8 cellular contexts compared by ENCODE assay signal in the genomic region with DNA sequence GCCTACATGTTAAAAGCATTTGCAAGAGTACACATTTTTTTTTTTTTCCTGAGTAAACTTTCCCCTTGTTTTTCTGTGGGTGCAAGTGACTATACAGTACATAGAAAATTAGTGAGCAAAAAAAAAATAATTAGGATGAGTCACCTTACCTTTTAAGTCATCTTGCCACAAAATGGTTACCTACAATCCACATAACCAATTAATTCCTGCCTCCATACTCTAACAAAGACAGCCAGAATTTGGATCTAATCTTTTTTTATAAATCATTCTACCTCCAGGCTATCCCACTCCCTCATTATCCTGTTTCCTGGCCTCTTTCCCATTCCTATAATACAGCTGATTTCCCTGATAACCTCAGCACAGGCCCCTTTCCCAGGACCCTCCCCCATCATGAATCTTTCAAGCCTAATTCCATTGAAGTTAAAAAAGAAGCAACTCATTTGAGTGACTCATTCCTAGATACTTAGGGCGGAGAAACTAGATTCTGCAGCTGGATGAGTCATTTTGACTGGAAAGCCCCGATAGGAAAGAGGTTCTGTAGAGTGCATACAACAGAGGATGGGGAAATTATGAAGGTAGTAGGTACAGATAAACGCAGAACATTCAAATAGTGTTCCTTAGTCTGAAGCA.
DNase-seq lines count a peak whose midpoint lies in the region; ATAC-seq and TF ChIP-seq lines count a peak whose summit lies in the region.

No MANE protein-coding gene starts in this region.

- H3K4me1 Mint-ChIP-seq in naive thymus-derived CD8-positive, alpha-beta T cell = peaks cover 0 to 6% (median 2%) of the 10 kb centered on the region in 4 donors

- ATAC-seq in GM18870 (IDR thresholded peaks at IDR 0.05; ENCODE audit: unreplicated experiment) (peak; percentile 71), HG03025 (IDR thresholded peaks at IDR 0.05; ENCODE audit: low FRiP score, unreplicated experiment) (peak; percentile 49), SK-N-SH treated with all-trans-retinoic acid at 6 μM for 48 hours (peak; percentile 93)
- no peak for ATAC-seq in naive thymus-derived CD8-positive, alpha-beta T cell

- DNase-seq in AG10803 (ENCODE audit: low read depth) = peak; percentile 87
- DNase-seq in epithelial cell of esophagus (ENCODE audit: low read depth) = peak; percentile 98
- peak; percentile 77 for DNase-seq in putamen (ENCODE audit: low spot score)
- DNase-seq in WERI-Rb-1 = no peak
- no peak for DNase-seq in naive thymus-derived CD8-positive, alpha-beta T cell

- H3K4me3 Mint-ChIP-seq in naive thymus-derived CD8-positive, alpha-beta T cell = peak overlapping the region in 1 of 10 donors; percentile 58

- TF ChIP-seq CTCF in AG10803 (conservative IDR thresholded peaks at IDR 0.05; ENCODE audit: low read length) (no peak), epithelial cell of esophagus (IDR thresholded peaks at IDR 0.05; ENCODE audit: insufficient read depth, low read depth, low read length, missing control alignments) (no peak), WERI-Rb-1 (IDR thresholded peaks at IDR 0.05; ENCODE audit: low read depth, low read length) (no peak)

- H3K27ac Mint-ChIP-seq in naive thymus-derived CD8-positive, alpha-beta T cell = peak overlapping the region in 2 of 10 donors; percentile 52 to 71

- H3K27me3 ChIP-seq in WERI-Rb-1 (ENCODE audit: insufficient read depth, low read depth, severe bottlenecking) = no peaks in the 10 kb centered on the region

- peaks cover 0 to 15% (median 4%) of the 10 kb centered on the region in 9 donors for H3K9me3 Mint-ChIP-seq in naive thymus-derived CD8-positive, alpha-beta T cell

- no peak overlapping the region for H3K27ac ChIP-seq in WERI-Rb-1

- H3K27me3 Mint-ChIP-seq in naive thymus-derived CD8-positive, alpha-beta T cell = no peaks in the 10 kb centered on the region

- H3K9me3 ChIP-seq in WERI-Rb-1 (ENCODE audit: severe bottlenecking) = no peaks in the 10 kb centered on the region

- POLR2A ChIA-PET in naive thymus-derived CD8-positive, alpha-beta T cell (lab: Charles Lee) = no interaction called here

- H3K36me3 Mint-ChIP-seq in naive thymus-derived CD8-positive, alpha-beta T cell = peaks cover 28 to 76% (median 64%) of the 10 kb centered on the region in 3 donors

- H3K4me3 ChIP-seq in AG10803 (ENCODE audit: low read length) (no peak overlapping the region), epithelial cell of esophagus (ENCODE audit: low read length) (no peak overlapping the region), WERI-Rb-1 (ENCODE audit: low read depth, low read length) (no peak overlapping the region)

- peaks cover 14% of the 10 kb centered on the region for H3K36me3 ChIP-seq in WERI-Rb-1

TF ChIP-seq in SK-N-SH treated with all-trans-retinoic acid at 6 μM for 48 hours, 23 proteins besides CTCF, POLR2A, EP300 and RAD21 (continues in another document):
- TF ChIP-seq ZNF565 (CRISPR knock-in tag; conservative IDR thresholded peaks at IDR 0.05; ENCODE audit: low read depth) (no peak), ESRRG (CRISPR knock-in tag; IDR thresholded peaks at IDR 0.05) (no peak), SNAI2 (CRISPR knock-in tag; IDR thresholded peaks at IDR 0.05) (no peak), BACH2 (CRISPR knock-in tag; IDR thresholded peaks at IDR 0.05; ENCODE audit: borderline replicate concordance) (no peak), ZFP30 (CRISPR knock-in tag; IDR thresholded peaks at IDR 0.05) (peak; percentile 70; the same call in 1 of the 2 replicates), ISL1 (CRISPR knock-in tag; IDR thresholded peaks at IDR 0.05) (peak; percentile 93), GLIS3 (CRISPR knock-in tag; IDR thresholded peaks at IDR 0.05) (0 out of 2 replicates have a peak, but pooled peaks have one; percentile 88), ZNF8 (CRISPR knock-in tag; IDR thresholded peaks at IDR 0.05) (0 out of 2 replicates have a peak, but pooled peaks have one; percentile 55), ARNTL (CRISPR knock-in tag; IDR thresholded peaks at IDR 0.05; ENCODE audit: borderline replicate concordance, low read depth) (no peak), ZC3H10 (CRISPR knock-in tag; IDR thresholded peaks at IDR 0.05) (peak; percentile 60)
- TF ChIP-seq, protein P1, sequence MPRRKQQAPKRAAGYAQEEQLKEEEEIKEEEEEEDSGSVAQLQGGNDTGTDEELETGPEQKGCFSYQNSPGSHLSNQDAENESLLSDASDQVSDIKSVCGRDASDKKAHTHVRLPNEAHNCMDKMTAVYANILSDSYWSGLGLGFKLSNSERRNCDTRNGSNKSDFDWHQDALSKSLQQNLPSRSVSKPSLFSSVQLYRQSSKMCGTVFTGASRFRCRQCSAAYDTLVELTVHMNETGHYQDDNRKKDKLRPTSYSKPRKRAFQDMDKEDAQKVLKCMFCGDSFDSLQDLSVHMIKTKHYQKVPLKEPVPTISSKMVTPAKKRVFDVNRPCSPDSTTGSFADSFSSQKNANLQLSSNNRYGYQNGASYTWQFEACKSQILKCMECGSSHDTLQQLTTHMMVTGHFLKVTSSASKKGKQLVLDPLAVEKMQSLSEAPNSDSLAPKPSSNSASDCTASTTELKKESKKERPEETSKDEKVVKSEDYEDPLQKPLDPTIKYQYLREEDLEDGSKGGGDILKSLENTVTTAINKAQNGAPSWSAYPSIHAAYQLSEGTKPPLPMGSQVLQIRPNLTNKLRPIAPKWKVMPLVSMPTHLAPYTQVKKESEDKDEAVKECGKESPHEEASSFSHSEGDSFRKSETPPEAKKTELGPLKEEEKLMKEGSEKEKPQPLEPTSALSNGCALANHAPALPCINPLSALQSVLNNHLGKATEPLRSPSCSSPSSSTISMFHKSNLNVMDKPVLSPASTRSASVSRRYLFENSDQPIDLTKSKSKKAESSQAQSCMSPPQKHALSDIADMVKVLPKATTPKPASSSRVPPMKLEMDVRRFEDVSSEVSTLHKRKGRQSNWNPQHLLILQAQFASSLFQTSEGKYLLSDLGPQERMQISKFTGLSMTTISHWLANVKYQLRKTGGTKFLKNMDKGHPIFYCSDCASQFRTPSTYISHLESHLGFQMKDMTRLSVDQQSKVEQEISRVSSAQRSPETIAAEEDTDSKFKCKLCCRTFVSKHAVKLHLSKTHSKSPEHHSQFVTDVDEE (CRISPR knock-in tag; IDR thresholded peaks at IDR 0.05) = peak; percentile 87; the same call in 1 of the 2 replicates
- TF ChIP-seq, protein P2, sequence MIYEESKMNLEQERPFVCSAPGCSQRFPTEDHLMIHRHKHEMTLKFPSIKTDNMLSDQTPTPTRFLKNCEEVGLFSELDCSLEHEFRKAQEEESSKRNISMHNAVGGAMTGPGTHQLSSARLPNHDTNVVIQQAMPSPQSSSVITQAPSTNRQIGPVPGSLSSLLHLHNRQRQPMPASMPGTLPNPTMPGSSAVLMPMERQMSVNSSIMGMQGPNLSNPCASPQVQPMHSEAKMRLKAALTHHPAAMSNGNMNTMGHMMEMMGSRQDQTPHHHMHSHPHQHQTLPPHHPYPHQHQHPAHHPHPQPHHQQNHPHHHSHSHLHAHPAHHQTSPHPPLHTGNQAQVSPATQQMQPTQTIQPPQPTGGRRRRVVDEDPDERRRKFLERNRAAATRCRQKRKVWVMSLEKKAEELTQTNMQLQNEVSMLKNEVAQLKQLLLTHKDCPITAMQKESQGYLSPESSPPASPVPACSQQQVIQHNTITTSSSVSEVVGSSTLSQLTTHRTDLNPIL (CRISPR knock-in tag; IDR thresholded peaks at IDR 0.05; ENCODE audit: low read depth) = peak; percentile 64; the same call in 1 of the 2 replicates
- TF ChIP-seq, protein P3, sequence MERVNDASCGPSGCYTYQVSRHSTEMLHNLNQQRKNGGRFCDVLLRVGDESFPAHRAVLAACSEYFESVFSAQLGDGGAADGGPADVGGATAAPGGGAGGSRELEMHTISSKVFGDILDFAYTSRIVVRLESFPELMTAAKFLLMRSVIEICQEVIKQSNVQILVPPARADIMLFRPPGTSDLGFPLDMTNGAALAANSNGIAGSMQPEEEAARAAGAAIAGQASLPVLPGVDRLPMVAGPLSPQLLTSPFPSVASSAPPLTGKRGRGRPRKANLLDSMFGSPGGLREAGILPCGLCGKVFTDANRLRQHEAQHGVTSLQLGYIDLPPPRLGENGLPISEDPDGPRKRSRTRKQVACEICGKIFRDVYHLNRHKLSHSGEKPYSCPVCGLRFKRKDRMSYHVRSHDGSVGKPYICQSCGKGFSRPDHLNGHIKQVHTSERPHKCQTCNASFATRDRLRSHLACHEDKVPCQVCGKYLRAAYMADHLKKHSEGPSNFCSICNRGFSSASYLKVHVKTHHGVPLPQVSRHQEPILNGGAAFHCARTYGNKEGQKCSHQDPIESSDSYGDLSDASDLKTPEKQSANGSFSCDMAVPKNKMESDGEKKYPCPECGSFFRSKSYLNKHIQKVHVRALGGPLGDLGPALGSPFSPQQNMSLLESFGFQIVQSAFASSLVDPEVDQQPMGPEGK (CRISPR knock-in tag; IDR thresholded peaks at IDR 0.05; ENCODE audit: borderline replicate concordance) = peak; percentile 80; the same call in 1 of the 2 replicates
- TF ChIP-seq, protein P4, sequence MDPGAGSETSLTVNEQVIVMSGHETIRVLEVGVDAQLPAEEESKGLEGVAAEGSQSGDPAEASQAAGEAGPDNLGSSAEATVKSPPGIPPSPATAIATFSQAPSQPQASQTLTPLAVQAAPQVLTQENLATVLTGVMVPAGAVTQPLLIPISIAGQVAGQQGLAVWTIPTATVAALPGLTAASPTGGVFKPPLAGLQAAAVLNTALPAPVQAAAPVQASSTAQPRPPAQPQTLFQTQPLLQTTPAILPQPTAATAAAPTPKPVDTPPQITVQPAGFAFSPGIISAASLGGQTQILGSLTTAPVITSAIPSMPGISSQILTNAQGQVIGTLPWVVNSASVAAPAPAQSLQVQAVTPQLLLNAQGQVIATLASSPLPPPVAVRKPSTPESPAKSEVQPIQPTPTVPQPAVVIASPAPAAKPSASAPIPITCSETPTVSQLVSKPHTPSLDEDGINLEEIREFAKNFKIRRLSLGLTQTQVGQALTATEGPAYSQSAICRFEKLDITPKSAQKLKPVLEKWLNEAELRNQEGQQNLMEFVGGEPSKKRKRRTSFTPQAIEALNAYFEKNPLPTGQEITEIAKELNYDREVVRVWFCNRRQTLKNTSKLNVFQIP (CRISPR knock-in tag; IDR thresholded peaks at IDR 0.05; ENCODE audit: borderline replicate concordance, low read depth) = no peak; the same call in 1 of the 2 replicates
- TF ChIP-seq, protein P5, sequence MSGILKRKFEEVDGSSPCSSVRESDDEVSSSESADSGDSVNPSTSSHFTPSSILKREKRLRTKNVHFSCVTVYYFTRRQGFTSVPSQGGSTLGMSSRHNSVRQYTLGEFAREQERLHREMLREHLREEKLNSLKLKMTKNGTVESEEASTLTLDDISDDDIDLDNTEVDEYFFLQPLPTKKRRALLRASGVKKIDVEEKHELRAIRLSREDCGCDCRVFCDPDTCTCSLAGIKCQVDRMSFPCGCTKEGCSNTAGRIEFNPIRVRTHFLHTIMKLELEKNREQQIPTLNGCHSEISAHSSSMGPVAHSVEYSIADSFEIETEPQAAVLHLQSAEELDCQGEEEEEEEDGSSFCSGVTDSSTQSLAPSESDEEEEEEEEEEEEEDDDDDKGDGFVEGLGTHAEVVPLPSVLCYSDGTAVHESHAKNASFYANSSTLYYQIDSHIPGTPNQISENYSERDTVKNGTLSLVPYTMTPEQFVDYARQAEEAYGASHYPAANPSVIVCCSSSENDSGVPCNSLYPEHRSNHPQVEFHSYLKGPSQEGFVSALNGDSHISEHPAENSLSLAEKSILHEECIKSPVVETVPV (CRISPR knock-in tag; IDR thresholded peaks at IDR 0.05) = peak; percentile 17; the same call in 1 of the 2 replicates

Comparison
In these comparisons a context has a peak if more than half of its experiments do, and no peak if none do; other contexts are left out.
1. DNase-seq: peak in AG10803 (single experiment), epithelial cell of esophagus (single experiment) and putamen (single experiment); none in WERI-Rb-1 (single experiment) and naive thymus-derived CD8-positive, alpha-beta T cell (0 of 10).
2. ATAC-seq: peak in GM18870 (single experiment), HG03025 (single experiment) and SK-N-SH treated with all-trans-retinoic acid at 6 μM for 48 hours (single experiment); none in naive thymus-derived CD8-positive, alpha-beta T cell (0 of 2).